21 cellular contexts compared by ENCODE assay signal in genomic region chr5:96198673-96199072, GRCh38.
DNase-seq lines count a peak whose midpoint lies in the region; ATAC-seq and TF ChIP-seq lines count a peak whose summit lies in the region.
"Had no signal": no experiment of that assay in that cellular context is flagged by ENCODE, and none has a peak within 500 bp of the region (broad histone marks: within the 10 kb centered on the region; RNA-seq: fewer than 3 reads in every experiment).

No MANE protein-coding gene starts in this region.

- ATAC-seq in HG02981 (IDR thresholded peaks at IDR 0.05; ENCODE audit: unreplicated experiment), result no peak
- ATAC-seq in omental fat pad (ENCODE audit: low FRiP score), result no peak
- ATAC-seq: effector memory CD8-positive, alpha-beta T cell; naive thymus-derived CD8-positive, alpha-beta T cell; WTC11 had no signal

- DNase-seq in OCI-M1 (lab: John Stamatoyannopoulos, UW) (peak; percentile 7), dedifferentiated amniotic fluid mesenchymal stem cell (ENCODE audit: extremely low spot score) (peak; percentile 31), left kidney (ENCODE audit: low read depth, low spot score) (peak; percentile 7), stromal cell of bone marrow (ENCODE audit: low read depth) (peak; percentile 54), NCI-H128 (lab: John Stamatoyannopoulos, UW; ENCODE audit: unreplicated experiment) (no peak), omental fat pad (ENCODE audit: low spot score) (no peak), epidermal melanocyte (ENCODE audit: insufficient read length, low spot score) (no peak)
- DNase-seq: activated CD4-positive, alpha-beta T cell treated with anti-CD3 and anti-CD28 coated beads, Interleukin-2, amount 50 U/mL, for 48 hours; activated naive CD4-positive, alpha-beta T cell; activated T-cell treated with anti-CD3 and anti-CD28 coated beads for 4 hours; amygdala; effector memory CD8-positive, alpha-beta T cell; foreskin fibroblast; mesendoderm; naive thymus-derived CD8-positive, alpha-beta T cell; NCI-H1048; NCI-H1930; NCI-H446 treated with DMSO at 0.1 percent for 48 hours; stimulated activated CD4-positive, alpha-beta T cell treated with anti-CD3 and anti-CD28 coated beads, Interleukin-4, amount 100 ng/mL, for 4 hours had no signal

- TF ChIP-seq CTCF in omental fat pad (IDR thresholded peaks at IDR 0.05), result no peak

Comparison
In these comparisons a context has a peak if more than half of its experiments do, and no peak if none do; other contexts are left out.
1. DNase-seq: peak in OCI-M1 (single experiment), dedifferentiated amniotic fluid mesenchymal stem cell (single experiment), left kidney (single experiment) and stromal cell of bone marrow (single experiment); none in NCI-H128 (single experiment), omental fat pad (single experiment) and epidermal melanocyte (single experiment).